Comparison of ENCODE assay signal across 5 cellular contexts in genomic region chr12:43871258-43871657, GRCh38. TPM values are rescaled to one million over a fixed set of nuclear protein-coding genes. Genes with fewer than 3 reads are reported as not detected.
DNase-seq lines count a peak whose midpoint lies in the region; ATAC-seq and TF ChIP-seq lines count a peak whose summit lies in the region.
"Not testable (repeated sequence)": the region's sequence is repeated elsewhere in the genome, so short reads cannot be mapped to it uniquely, and the experiment has no call there.

No MANE protein-coding gene starts in this region.

- not testable (repeated sequence) for H3K4me1 Mint-ChIP-seq in nephron progenitor cell

- peak; percentile 72 for ATAC-seq in GM18498 (IDR thresholded peaks at IDR 0.05; ENCODE audit: unreplicated experiment)
- peak; percentile 57 for ATAC-seq in GM18870 (IDR thresholded peaks at IDR 0.05; ENCODE audit: unreplicated experiment)
- peak; percentile 54 for ATAC-seq in HG02870 (IDR thresholded peaks at IDR 0.05; ENCODE audit: unreplicated experiment)

- H3K4me3 Mint-ChIP-seq in nephron progenitor cell = not testable (repeated sequence)

- not testable (repeated sequence) for H3K9me3 Mint-ChIP-seq in nephron progenitor cell

- peak overlapping the region; percentile 46 for H3K27ac Mint-ChIP-seq in nephron progenitor cell

- peak; percentile 22 for DNase-seq in M059J (ENCODE audit: low read depth)
- DNase-seq in nephron progenitor cell = not testable (repeated sequence)

- not testable (repeated sequence) for H3K27me3 Mint-ChIP-seq in nephron progenitor cell (ENCODE audit: low read depth, poor library complexity)

- not testable (repeated sequence) for TF ChIP-seq CTCF in nephron progenitor cell (IDR thresholded peaks at IDR 0.05)

- H3K36me3 Mint-ChIP-seq in nephron progenitor cell (ENCODE audit: low read depth) = not testable (repeated sequence)

RNA-seq across cellular contexts. Expression of gene TMEM117, which starts 35.4 kb away (rescaled TPM):
- 5.3 and 6.6 TPM in 2 replicates for total RNA-seq in M059J (2014; rRNA removed; shearing (Covaris generic))
